In genomic region chr1:1063945-1064831, GRCh38 we compare ENCODE assay signal across 8 cellular contexts. TPM values are rescaled to one million over a fixed set of nuclear protein-coding genes. Genes with fewer than 3 reads are reported as not detected.
DNase-seq lines count a peak whose midpoint lies in the region; ATAC-seq and TF ChIP-seq lines count a peak whose summit lies in the region.

No MANE protein-coding gene starts in this region.

- peak; percentile 64 for TF ChIP-seq POLR2A in GM18526 (IDR thresholded peaks at IDR 0.05; ENCODE audit: extremely low read depth, insufficient read length)
- no peak for TF ChIP-seq POLR2A in ovary (IDR thresholded peaks at IDR 0.05)

- H3K27me3 ChIP-seq in OCI-LY3 (ENCODE audit: low read depth, low read length) (peaks cover 43% of the 10 kb centered on the region), ovary (peaks cover 9% of the 10 kb centered on the region)

- 5 to 13% (median 7%) methylated on average over 18 to 50 of the region's 50 CpGs for WGBS in ovary, 3 donors

- DNase-seq in AG09309 (ENCODE audit: low read depth), result peak; percentile 42
- peak; percentile 87 for DNase-seq in activated T-cell treated with anti-CD3 and anti-CD28 coated beads, Interleukin-2, amount 50 U/mL, for 1 hour
- peak; percentile 22 for DNase-seq in fibroblast of gingiva (ENCODE audit: low read depth)
- DNase-seq in ovary, result peak in 3 of 5 donors; percentile 43 to 64 (median 63)
- DNase-seq in ureter (ENCODE audit: low spot score), result peak; percentile 72

- H3K79me2 ChIP-seq in OCI-LY3 (ENCODE audit: low read length), result no peaks in the 10 kb centered on the region

- ATAC-seq in HG03103 (IDR thresholded peaks at IDR 0.05; ENCODE audit: low read depth, unreplicated experiment), result peak; percentile 41

- no peak for TF ChIP-seq EP300 in ovary (IDR thresholded peaks at IDR 0.05)

- intact Hi-C loops in ovary (cut with DNase I), result loop anchor here in 1 of 4 donors (2.0 kb wide), 1 partner anchor 79 kb away; no protein-coding TSS in a partner anchor

- peaks cover 25% of the 10 kb centered on the region for H3K4me1 ChIP-seq in OCI-LY3 (ENCODE audit: low read length)
- H3K4me1 ChIP-seq in ovary (ENCODE audit: insufficient read depth), result peaks cover 3% of the 10 kb centered on the region

- peak; percentile 73 for TF ChIP-seq CTCF in AG09309 (IDR thresholded peaks at IDR 0.05; ENCODE audit: control insufficient read depth, insufficient read depth, low read depth, low read length, missing control alignments)
- peak; percentile 92 for TF ChIP-seq CTCF in OCI-LY3 (IDR thresholded peaks at IDR 0.05; ENCODE audit: low read depth, low read length)
- peak; percentile 3 to 70 (median 60) for TF ChIP-seq CTCF in ovary (IDR thresholded peaks at IDR 0.05)

- H3K9ac ChIP-seq in OCI-LY3 (ENCODE audit: low read length), result peak overlapping the region; percentile 53

- peak overlapping the region; percentile 68; the same call in 1 of the 2 replicates for H2AFZ ChIP-seq in OCI-LY3 (ENCODE audit: low read depth, low read length)

- H4K20me1 ChIP-seq in OCI-LY3 (ENCODE audit: insufficient read depth, low read length), result no peaks in the 10 kb centered on the region

- H3K36me3 ChIP-seq in OCI-LY3 (replicated peaks; ENCODE audit: low read depth, low read length) (no peaks in the 10 kb centered on the region), ovary (no peaks in the 10 kb centered on the region)

- H3K9me3 ChIP-seq in OCI-LY3 (ENCODE audit: insufficient read depth, low read length), result no peaks in the 10 kb centered on the region
- H3K9me3 ChIP-seq in ovary, result no peaks in the 10 kb centered on the region

- H3K4me3 ChIP-seq in AG09309 (ENCODE audit: control insufficient read depth, low read depth, low read length) (no peak overlapping the region), OCI-LY3 (ENCODE audit: low read length) (peak overlapping the region; percentile 81), ovary (no peak overlapping the region)

- H3K27ac ChIP-seq in OCI-LY3 (ENCODE audit: low read length) (peak overlapping the region; percentile 47), ovary (no peak overlapping the region)

- H3K4me2 ChIP-seq in OCI-LY3 (ENCODE audit: low read length), result peak overlapping the region; percentile 97

RNA-seq across cellular contexts. Expression of gene RNF223, which starts 9.9 kb away (rescaled TPM):
- under 1 TPM in 2 of 7 donors, not detected in 5; 0.36 to 0.92 TPM for total RNA-seq in ovary
- polyA plus RNA-seq in ovary, result not detected
- total RNA-seq in ureter, result 6.3 TPM

RNA-seq across cellular contexts. Expression of gene AGRN, which starts 44.3 kb away (rescaled TPM):
- 100 to 1,000 TPM in 1 of 7 donors, 10 to 100 TPM in 6; 10.0 to 138 (median 14.4) TPM for total RNA-seq in ovary
- polyA plus RNA-seq in ovary, result 10 to 100 TPM in 1 of 2 donors, 1 to 10 TPM in 1; 2.7 to 13.6 TPM
- 227 TPM for total RNA-seq in ureter

RNA-seq across cellular contexts. Expression of gene ISG15, which starts 50.9 kb away (rescaled TPM):
- total RNA-seq in ovary (10 to 100 TPM in 6 of 7 donors, 1 to 10 TPM in 1; 7.8 to 37.3 (median 11.4) TPM), ureter (14.9 TPM)
- polyA plus RNA-seq in ovary, result 10 to 100 TPM in 1 of 2 donors, not detected in 1; 83.5 TPM

RNA-seq across cellular contexts. Expression of gene C1orf159, which starts 51.7 kb away (rescaled TPM):
- total RNA-seq in ovary, result 10 to 100 TPM in 4 of 7 donors, 1 to 10 TPM in 3; 5.3 to 22.1 (median 10.7) TPM
- 1 to 10 TPM in 1 of 2 donors, under 1 TPM in 1; 0.28 to 8.5 TPM for polyA plus RNA-seq in ovary
- total RNA-seq in ureter, result 29.8 TPM

Comparison
In these comparisons a context has a peak if more than half of its experiments do, and no peak if none do; other contexts are left out.
1. DNase-seq: peak in every context shown above with its lines; median percentile 87 in activated T-cell treated with anti-CD3 and anti-CD28 coated beads, Interleukin-2, amount 50 U/mL, for 1 hour; 72 in ureter; 63 in ovary; 42 in AG09309; 22 in fibroblast of gingiva.